Comparison of ENCODE assay signal across 21 cellular contexts in the genomic region with DNA sequence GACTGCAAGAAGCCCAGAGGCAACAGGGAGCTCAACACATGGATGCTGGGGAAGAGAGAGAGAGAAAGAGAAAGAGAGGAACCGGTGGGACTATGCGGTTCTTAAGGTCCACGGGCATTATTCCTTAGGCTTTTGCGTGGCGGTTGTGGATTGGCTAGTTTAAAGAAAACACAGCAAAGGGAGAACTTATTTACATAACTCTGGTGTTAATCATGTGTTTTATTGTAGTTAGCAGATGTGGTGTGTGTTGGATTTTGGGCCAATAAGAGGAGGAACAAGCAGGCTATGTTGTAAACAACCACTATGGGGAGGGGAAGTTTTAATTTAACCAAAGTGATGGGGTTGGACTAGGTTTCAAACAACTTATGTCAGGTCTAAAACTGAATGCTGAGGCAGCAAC.
DNase-seq lines count a peak whose midpoint lies in the region; ATAC-seq, FAIRE-seq and TF ChIP-seq lines count a peak whose summit lies in the region.
"Had no signal": no experiment of that assay in that cellular context is flagged by ENCODE, and none has a peak within 500 bp of the region (broad histone marks: within the 10 kb centered on the region; RNA-seq: fewer than 3 reads in every experiment).

No MANE protein-coding gene starts in this region.

- 78 to 91% (median 85%) methylated on average over 5 of the region's 5 CpGs for WGBS in psoas muscle, 3 donors

- ATAC-seq in psoas muscle (no peak), HG03135 (IDR thresholded peaks at IDR 0.05; ENCODE audit: unreplicated experiment) (no peak)
- ATAC-seq: GM23338, HCT116 had no signal

- H3K9me3 ChIP-seq in psoas muscle = peaks cover 5% of the 10 kb centered on the region

- no peak overlapping the region for H3K27ac ChIP-seq in psoas muscle
- H3K27ac ChIP-seq: 22Rv1 had no signal

- no peak overlapping the region for H3K27ac Mint-ChIP-seq in mesothelial cell of epicardium
- H3K27ac Mint-ChIP-seq: GM23338, H9 had no signal

- FAIRE-seq in endometrium (lab: Jason Lieb, UNC) = peak; percentile 98
- FAIRE-seq: A204.1, G401.6, GM12891, GM18507 had no signal

- no peak for TF ChIP-seq CTCF in fibroblast of villous mesenchyme (IDR thresholded peaks at IDR 0.05; ENCODE audit: insufficient read depth, low read depth, low read length)
- no peak for TF ChIP-seq CTCF in psoas muscle (IDR thresholded peaks at IDR 0.05)
- TF ChIP-seq CTCF in mesothelial cell of epicardium (IDR thresholded peaks at IDR 0.05; ENCODE audit: unreplicated experiment) = no peak

- H3K9me3 Mint-ChIP-seq in mesothelial cell of epicardium = peaks cover 2% of the 10 kb centered on the region

- H3K27me3 ChIP-seq in psoas muscle (ENCODE audit: insufficient read depth in 3 of 3, low read length in 2 of 3) = no peaks in the 10 kb centered on the region

- no peaks in the 10 kb centered on the region for H3K4me1 ChIP-seq in psoas muscle

- no peaks in the 10 kb centered on the region for H3K4me1 Mint-ChIP-seq in mesothelial cell of epicardium
- H3K4me1 Mint-ChIP-seq: GM23338, H9 had no signal

- no peaks in the 10 kb centered on the region for H3K36me3 ChIP-seq in psoas muscle (ENCODE audit: insufficient read depth in 1 of 2, low read depth in 1 of 2)

- H3K4me3 Mint-ChIP-seq in mesothelial cell of epicardium = no peak overlapping the region
- H3K4me3 Mint-ChIP-seq: CD4-positive, alpha-beta memory T cell; GM23338; H9 had no signal

- no peak overlapping the region for H3K4me3 ChIP-seq in fibroblast of villous mesenchyme (ENCODE audit: low read depth, low read length)
- H3K4me3 ChIP-seq in psoas muscle = no peak overlapping the region
- H3K4me3 ChIP-seq: GM23338 had no signal

- H3K27me3 Mint-ChIP-seq in mesothelial cell of epicardium (ENCODE audit: low read depth) = peaks cover 3% of the 10 kb centered on the region
- H3K27me3 Mint-ChIP-seq: CD4-positive, alpha-beta memory T cell had no signal

- no peaks in the 10 kb centered on the region for H3K36me3 Mint-ChIP-seq in mesothelial cell of epicardium

- DNase-seq in AG08395 (ENCODE audit: low spot score) (peak; percentile 4), GM04503 (ENCODE audit: low read depth) (peak; percentile 23), fibroblast of villous mesenchyme (ENCODE audit: low read depth) (peak; percentile 80), psoas muscle (no peak), inferior parietal cortex (ENCODE audit: extremely low spot score) (no peak), mesothelial cell of epicardium (ENCODE audit: low spot score in 2 of 2, unreplicated experiment in 2 of 2) (no peak)
- DNase-seq: C1 segment of cervical spinal cord; CD4-positive, alpha-beta memory T cell; COR-L47; DMS153; DND-41; H9 had no signal

- intact Hi-C loops in psoas muscle (cut with DNase I) = no loop called here

Comparison
In these comparisons a context has a peak if more than half of its experiments do, and no peak if none do; other contexts are left out.
1. DNase-seq: peak in AG08395 (single experiment), GM04503 (single experiment) and fibroblast of villous mesenchyme (single experiment); none in psoas muscle (0 of 2), inferior parietal cortex (single experiment) and mesothelial cell of epicardium (0 of 2).